8 cellular contexts compared by ENCODE assay signal in genomic region chr12:108731105-108731865, GRCh38. TPM values are rescaled to one million over a fixed set of nuclear protein-coding genes. Genes with fewer than 3 reads are reported as not detected.
DNase-seq lines count a peak whose midpoint lies in the region; ATAC-seq, FAIRE-seq and TF ChIP-seq lines count a peak whose summit lies in the region.

Gene CORO1C (minus strand): TSS chr12:108731518. CDS start chr12:108701318, 30,200 bp downstream.

- no peak for FAIRE-seq in kidney (lab: Jason Lieb, UNC)

- peak; percentile 93 for DNase-seq in AG10803 (ENCODE audit: low read depth)
- DNase-seq in NCI-H345 (lab: John Stamatoyannopoulos, UW): peak; percentile 98
- DNase-seq in activated CD4-positive, CD25-positive, alpha-beta regulatory T cell treated with anti-CD3 and anti-CD28 coated beads, Interleukin-2, amount 50 U/mL, for 72 hours: peak; percentile 99
- DNase-seq in cerebellar nuclear complex (lab: John Stamatoyannopoulos, UW): peak; percentile 39 to 70
- DNase-seq in kidney: peak; percentile 98
- peak; percentile 96 for DNase-seq in stimulated activated CD4-positive, alpha-beta T cell treated with anti-CD3 and anti-CD28 coated beads, Interleukin-15, amount 100 ng/mL, for 24 hours

- peaks cover 11 to 13% of the 10 kb centered on the region in 2 donors for H3K4me1 ChIP-seq in kidney (ENCODE audit: control insufficient read depth in 1 of 2, insufficient read depth in 1 of 2, low read depth in 1 of 2, low read length in 2 of 2)

- H3K27ac ChIP-seq in kidney (ENCODE audit: low read depth in 2 of 2, low read length in 2 of 2): peak within 1 kb of the TSS; percentile 95 to 97

- H3K9ac ChIP-seq in kidney (ENCODE audit: low read length in 2 of 2): peak within 1 kb of the TSS; percentile 58 to 79

- peak; percentile 64 for ATAC-seq in GM19023 (IDR thresholded peaks at IDR 0.05; ENCODE audit: unreplicated experiment)
- peak; percentile 71 for ATAC-seq in HG03280 (IDR thresholded peaks at IDR 0.05; ENCODE audit: unreplicated experiment)

- intact Hi-C loops in kidney (cut with DNase I): no loop called here

- TF ChIP-seq CTCF in AG10803 (conservative IDR thresholded peaks at IDR 0.05; ENCODE audit: low read length) (peak; percentile 71), kidney (IDR thresholded peaks at IDR 0.05; ENCODE audit: borderline replicate concordance, extremely low read depth, insufficient read depth) (peak; percentile 80)

- no peaks in the 10 kb centered on the region for H3K9me3 ChIP-seq in kidney (ENCODE audit: control insufficient read depth in 1 of 2, low read length in 2 of 2)

- H3K4me3 ChIP-seq in AG10803 (ENCODE audit: low read length): peak within 1 kb of the TSS; percentile 96
- H3K4me3 ChIP-seq in kidney (ENCODE audit: low read length in 2 of 2): peak within 1 kb of the TSS; percentile 62 to 85

- no peaks in the 10 kb centered on the region for H3K36me3 ChIP-seq in kidney (ENCODE audit: control insufficient read depth in 1 of 2, insufficient read depth in 2 of 2, low read length in 2 of 2)

RNA-seq across cellular contexts. Expression of gene CORO1C, which starts in this region (rescaled TPM):
- 104 TPM for total RNA-seq in kidney
- 16.6 TPM for polyA plus RNA-seq in kidney (ENCODE audit: insufficient read depth, low read depth, low replicate concordance)

Comparison
In these comparisons a context has a peak if more than half of its experiments do, and no peak if none do; other contexts are left out.
1. Peak in every context shown above with its lines: DNase-seq, ATAC-seq, H3K4me3 ChIP-seq and H3K27ac ChIP-seq.